30 cellular contexts compared by ENCODE assay signal in genomic region chr5:154618696-154619095, GRCh38.
DNase-seq lines count a peak whose midpoint lies in the region; ATAC-seq and TF ChIP-seq lines count a peak whose summit lies in the region.
"Had no signal": no experiment of that assay in that cellular context is flagged by ENCODE, and none has a peak within 500 bp of the region (broad histone marks: within the 10 kb centered on the region; RNA-seq: fewer than 3 reads in every experiment).

No MANE protein-coding gene starts in this region.

- no peak overlapping the region for H3K4me3 ChIP-seq in AG09309 (ENCODE audit: control insufficient read depth, low read depth, low read length)
- H3K4me3 ChIP-seq: GM12878, MG63, neural progenitor cell, pancreas, suprapubic skin, upper lobe of right lung had no signal

- ATAC-seq in GM21529 (IDR thresholded peaks at IDR 0.05; ENCODE audit: unreplicated experiment): no peak
- no peak for ATAC-seq in HG03457 (IDR thresholded peaks at IDR 0.05; ENCODE audit: unreplicated experiment)
- no peak for ATAC-seq in HG03342 (IDR thresholded peaks at IDR 0.05; ENCODE audit: unreplicated experiment)
- ATAC-seq: activated CD4-positive, alpha-beta T cell treated with anti-CD3 and anti-CD28 coated beads for 36 hours; activated CD8-positive, alpha-beta T cell treated with anti-CD3 and anti-CD28 coated beads for 36 hours; GM12878; HCT116; pancreas; upper lobe of right lung had no signal

- TF ChIP-seq CTCF in AG09309 (IDR thresholded peaks at IDR 0.05; ENCODE audit: control insufficient read depth, insufficient read depth, low read depth, low read length, missing control alignments): no peak

- peak; percentile 0 for DNase-seq in AG09309 (ENCODE audit: low read depth)
- DNase-seq in HS-5 (ENCODE audit: low read depth): peak; percentile 5
- peak; percentile 77 for DNase-seq in amniotic epithelial cell (ENCODE audit: low read depth)
- peak; percentile 61 for DNase-seq in kidney tubule cell (ENCODE audit: low spot score)
- DNase-seq in cortex of kidney (lab: John Stamatoyannopoulos, UW): no peak
- DNase-seq: activated CD4-positive, alpha-beta T cell treated with anti-CD3 and anti-CD28 coated beads for 36 hours; activated CD8-positive, alpha-beta memory T cell treated with anti-CD3 and anti-CD28 coated beads, Interleukin-2, amount 50 U/mL, for 48 hours; activated CD8-positive, alpha-beta T cell treated with anti-CD3 and anti-CD28 coated beads for 36 hours; activated naive CD4-positive, alpha-beta T cell treated with anti-CD3 and anti-CD28 coated beads for 36 hours; CD4-positive, alpha-beta memory T cell; hypothalamus; KG1; MG63; NCI-H1105; NCI-H187; NCI-H524 treated with DMSO at 0.1 percent for 48 hours; NK-92 treated with Interleukin-12 subunit alpha and Interleukin-12 subunit beta, amount 100 ng/mL, for 24 hours; pancreas; retina; SHP77 treated with DMSO at 0.1 percent for 48 hours; small intestine; stimulated activated naive CD4-positive, alpha-beta T cell treated with Interleukin-2 at 50 U/mL for 16 hours; upper lobe of right lung had no signal
